In the genomic region with DNA sequence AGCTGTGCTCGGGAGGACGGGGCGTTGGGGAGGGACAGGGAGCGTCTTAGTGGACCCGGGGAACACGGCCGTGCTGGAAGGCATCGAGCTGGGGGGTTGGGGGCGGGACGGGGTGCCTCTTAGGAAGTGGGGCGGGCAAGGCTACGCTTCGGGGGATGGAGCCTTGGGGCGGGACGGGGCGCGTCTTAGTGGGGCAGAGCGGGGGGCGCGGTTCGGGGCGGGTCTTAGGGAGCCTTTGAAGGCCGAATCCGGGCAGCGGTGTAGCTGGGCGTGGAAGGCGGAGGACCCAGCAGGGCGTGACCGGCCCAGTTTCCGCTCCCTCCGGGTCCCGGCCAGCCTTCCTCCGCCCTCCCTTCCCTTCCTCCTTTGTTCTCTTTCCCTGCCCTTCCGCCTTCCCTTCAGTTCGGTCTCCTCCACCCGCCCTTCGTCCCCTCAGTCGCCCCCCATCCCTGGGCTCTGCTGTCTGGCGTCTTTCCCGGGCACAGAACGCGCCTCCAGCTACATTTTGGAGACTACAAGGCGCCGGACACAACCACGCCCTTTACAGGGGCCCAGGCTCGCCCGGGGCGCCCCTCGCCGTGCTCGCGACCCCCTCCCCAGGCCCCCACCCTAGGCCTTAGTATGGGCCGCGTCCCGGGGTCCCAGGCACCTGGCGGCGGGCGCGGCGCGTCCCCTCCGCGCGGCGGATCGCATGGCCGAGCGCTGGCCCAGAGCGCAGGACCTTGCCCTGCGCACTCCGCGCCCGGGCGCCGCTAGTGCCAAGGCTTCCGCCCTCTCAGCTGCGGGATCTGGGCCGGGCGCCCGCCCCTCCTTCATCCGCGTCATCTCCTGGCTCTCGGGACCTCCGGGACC, we compare ENCODE assay signal across 8 cellular contexts. TPM values are rescaled to one million over a fixed set of nuclear protein-coding genes. Genes with fewer than 3 reads are reported as not detected.
A peak's percentile ranks its signal among the peaks of the same experiment; 100 is the strongest.
DNase-seq lines count a peak whose midpoint lies in the region; ATAC-seq and TF ChIP-seq lines count a peak whose summit lies in the region.

Gene ARSD (minus strand): TSS at position 757 of the 852 bp plus-strand sequence. CDS start 64 bp downstream, at position 693.

- DNase-seq in A673 (ENCODE audit: low spot score), result peak; percentile 61
- peak; percentile 84 for DNase-seq in SK-MEL-5 (ENCODE audit: low read depth, low spot score)
- DNase-seq in cardiac septum (ENCODE audit: low spot score), result peak; percentile 95
- DNase-seq in uterus, result peak; percentile 91 to 94

- peaks cover 6% of the 10 kb centered on the region for H3K27me3 ChIP-seq in A673 (replicated peaks; ENCODE audit: insufficient read depth, low read depth, low read length, poor library complexity)
- H3K27me3 ChIP-seq in parathyroid adenoma (ENCODE audit: control insufficient read depth, insufficient read depth, low read length), result no peaks in the 10 kb centered on the region
- no peaks in the 10 kb centered on the region for H3K27me3 ChIP-seq in uterus

- in situ Hi-C loops in SK-MEL-5 (cut with HindIII; ENCODE audit: low pct_unique_long_range_greater_than_20kb, low sequenced_read_pairs), result no loop called here

- CTCF ChIA-PET in A673 (lab: Charles Lee), result interaction anchor here (0.6 kb wide), 1 partner anchor 53 kb away, joined by 10 read pairs; no protein-coding TSS in a partner anchor

- H3K4me1 ChIP-seq in A673 (ENCODE audit: insufficient read depth, low read length, poor library complexity, severe bottlenecking), result no peaks in the 10 kb centered on the region
- H3K4me1 ChIP-seq in parathyroid adenoma, result no peaks in the 10 kb centered on the region
- no peaks in the 10 kb centered on the region for H3K4me1 ChIP-seq in uterus

- BruUV-seq in A673 (replicated peaks; lab: Mats Ljungman, UMichigan), result no TSS peak

- POLR2A ChIA-PET in A673 (lab: Charles Lee; ENCODE audit: low non-redundant PET), result no interaction called here

- peak; percentile 40 to 89 for TF ChIP-seq POLR2A in uterus (IDR thresholded peaks at IDR 0.05)

- TF ChIP-seq CTCF in A673 (conservative IDR thresholded peaks at IDR 0.05; ENCODE audit: low read depth, low read length) (no peak), parathyroid adenoma (IDR thresholded peaks at IDR 0.05) (no peak), uterus (IDR thresholded peaks at IDR 0.05) (no peak)

- H3K36me3 ChIP-seq in A673 (ENCODE audit: insufficient read depth, low read length, poor library complexity, severe bottlenecking), result no peaks in the 10 kb centered on the region
- no peaks in the 10 kb centered on the region for H3K36me3 ChIP-seq in parathyroid adenoma (ENCODE audit: control insufficient read depth, insufficient read depth, low read length)
- no peaks in the 10 kb centered on the region for H3K36me3 ChIP-seq in uterus

- no peaks in the 10 kb centered on the region for H3K79me2 ChIP-seq in parathyroid adenoma

- ATAC-seq in GM18873 (IDR thresholded peaks at IDR 0.05; ENCODE audit: low FRiP score, unreplicated experiment) (peak; percentile 75), HG03103 (IDR thresholded peaks at IDR 0.05; ENCODE audit: low read depth, unreplicated experiment) (peak; percentile 89)

- intact Hi-C loops in A673 (cut with micrococcal nuclease; ENCODE audit: unreplicated experiment) (no loop called here), cardiac septum (cut with DNase I) (no loop called here), uterus (cut with DNase I; ENCODE audit: low total_unique reads) (no loop called here)

- H3K9ac ChIP-seq in parathyroid adenoma, result peak within 1 kb of the TSS; percentile 67

- peak within 1 kb of the TSS; percentile 66 for H3K4me2 ChIP-seq in parathyroid adenoma (ENCODE audit: low read length)

- H3K9me3 ChIP-seq in A673 (ENCODE audit: low read depth, low read length, poor library complexity, severe bottlenecking), result no peaks in the 10 kb centered on the region
- no peaks in the 10 kb centered on the region for H3K9me3 ChIP-seq in parathyroid adenoma (ENCODE audit: control insufficient read depth, low read length)
- H3K9me3 ChIP-seq in uterus, result no peaks in the 10 kb centered on the region

- H3K27ac ChIP-seq in A673 (ENCODE audit: low read depth, low read length, poor library complexity, severe bottlenecking), result no peak within 1 kb of the TSS
- peak within 1 kb of the TSS; percentile 54 for H3K27ac ChIP-seq in adipose tissue (ENCODE audit: low read depth, low read length)
- H3K27ac ChIP-seq in parathyroid adenoma, result peak within 1 kb of the TSS; percentile 92
- H3K27ac ChIP-seq in uterus, result peak within 1 kb of the TSS; percentile 92 to 95

- H3K4me3 ChIP-seq in A673 (ENCODE audit: low read depth, low read length, poor library complexity, severe bottlenecking) (peak within 1 kb of the TSS; percentile 56), parathyroid adenoma (ENCODE audit: low read depth, low read length) (peak within 1 kb of the TSS; percentile 68), uterus (peak within 1 kb of the TSS; percentile 58 to 65)

- H2AFZ ChIP-seq in parathyroid adenoma, result peak within 1 kb of the TSS; percentile 86

- 1 to 2% (median 1%) methylated on average over 21 to 72 of the region's 84 CpGs for WGBS in adipose tissue, 3 donors

RNA-seq across cellular contexts. Expression of gene ARSD, which starts in this region (rescaled TPM):
- total RNA-seq in A673 (2021) (1.2 and 1.6 TPM in 2 replicates), cardiac septum (15.7 TPM), uterus (10 to 100 TPM; 14.3 to 46.8 (median 25.5) TPM)
- total RNA-seq in SK-MEL-5 (2014; rRNA removed; shearing (Covaris generic)), result 24.9 and 27.9 TPM in 2 replicates
- 19.6 and 26.8 TPM in 2 replicates for polyA plus RNA-seq in SK-MEL-5 (2015; cell fraction: cytosol; rRNA removed)
- polyA plus RNA-seq in SK-MEL-5 (2015; cell fraction: nucleus; rRNA removed), result 7.7 and 7.9 TPM in 2 replicates
- polyA plus RNA-seq in adipose tissue, result 10 to 100 TPM in 2 of 3 donors, 1 to 10 TPM in 1; 5.4 to 22.1 (median 17.9) TPM
